2 cellular contexts compared by ENCODE assay signal in the genomic region with DNA sequence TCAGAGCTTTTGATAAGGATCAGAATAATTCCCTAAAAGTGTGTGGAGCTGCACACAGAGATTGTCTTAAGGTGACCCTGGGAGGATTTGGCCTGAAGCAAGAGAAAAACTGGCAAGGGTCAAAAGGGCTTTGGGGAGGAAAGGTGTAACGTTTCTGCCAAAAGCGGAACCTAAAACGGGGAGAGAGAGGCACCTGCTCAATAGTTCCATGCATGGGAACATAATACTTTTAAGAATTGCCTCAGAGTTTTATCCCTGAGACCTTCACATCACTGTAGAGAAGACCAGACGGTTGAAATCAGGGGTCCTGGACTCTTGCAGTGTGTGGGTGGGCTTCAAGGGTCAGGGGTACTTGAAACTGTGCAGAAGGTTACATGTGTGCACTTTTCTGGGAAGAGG.
TF ChIP-seq lines count a peak whose summit lies in the region.

No MANE protein-coding gene starts in this region.

TF ChIP-seq in GM23338, 12 proteins besides CTCF, POLR2A, EP300 and RAD21:
- TF ChIP-seq JUNB (IDR thresholded peaks at IDR 0.05; ENCODE audit: unreplicated experiment): no peak
- TF ChIP-seq ZNF331 (CRISPR knock-in tag; IDR thresholded peaks at IDR 0.05; ENCODE audit: low read depth): no peak
- TF ChIP-seq ZNF114 (CRISPR knock-in tag; IDR thresholded peaks at IDR 0.05): no peak
- no peak for TF ChIP-seq NANOG (IDR thresholded peaks at IDR 0.05; ENCODE audit: borderline replicate concordance)
- no peak for TF ChIP-seq CREB1 (CRISPR knock-in tag; IDR thresholded peaks at IDR 0.05; ENCODE audit: low read depth)
- no peak for TF ChIP-seq STAT1 (IDR thresholded peaks at IDR 0.05; ENCODE audit: unreplicated experiment)
- no peak for TF ChIP-seq POLR2AphosphoS5 (IDR thresholded peaks at IDR 0.05; ENCODE audit: low read depth)
- TF ChIP-seq, protein P1, sequence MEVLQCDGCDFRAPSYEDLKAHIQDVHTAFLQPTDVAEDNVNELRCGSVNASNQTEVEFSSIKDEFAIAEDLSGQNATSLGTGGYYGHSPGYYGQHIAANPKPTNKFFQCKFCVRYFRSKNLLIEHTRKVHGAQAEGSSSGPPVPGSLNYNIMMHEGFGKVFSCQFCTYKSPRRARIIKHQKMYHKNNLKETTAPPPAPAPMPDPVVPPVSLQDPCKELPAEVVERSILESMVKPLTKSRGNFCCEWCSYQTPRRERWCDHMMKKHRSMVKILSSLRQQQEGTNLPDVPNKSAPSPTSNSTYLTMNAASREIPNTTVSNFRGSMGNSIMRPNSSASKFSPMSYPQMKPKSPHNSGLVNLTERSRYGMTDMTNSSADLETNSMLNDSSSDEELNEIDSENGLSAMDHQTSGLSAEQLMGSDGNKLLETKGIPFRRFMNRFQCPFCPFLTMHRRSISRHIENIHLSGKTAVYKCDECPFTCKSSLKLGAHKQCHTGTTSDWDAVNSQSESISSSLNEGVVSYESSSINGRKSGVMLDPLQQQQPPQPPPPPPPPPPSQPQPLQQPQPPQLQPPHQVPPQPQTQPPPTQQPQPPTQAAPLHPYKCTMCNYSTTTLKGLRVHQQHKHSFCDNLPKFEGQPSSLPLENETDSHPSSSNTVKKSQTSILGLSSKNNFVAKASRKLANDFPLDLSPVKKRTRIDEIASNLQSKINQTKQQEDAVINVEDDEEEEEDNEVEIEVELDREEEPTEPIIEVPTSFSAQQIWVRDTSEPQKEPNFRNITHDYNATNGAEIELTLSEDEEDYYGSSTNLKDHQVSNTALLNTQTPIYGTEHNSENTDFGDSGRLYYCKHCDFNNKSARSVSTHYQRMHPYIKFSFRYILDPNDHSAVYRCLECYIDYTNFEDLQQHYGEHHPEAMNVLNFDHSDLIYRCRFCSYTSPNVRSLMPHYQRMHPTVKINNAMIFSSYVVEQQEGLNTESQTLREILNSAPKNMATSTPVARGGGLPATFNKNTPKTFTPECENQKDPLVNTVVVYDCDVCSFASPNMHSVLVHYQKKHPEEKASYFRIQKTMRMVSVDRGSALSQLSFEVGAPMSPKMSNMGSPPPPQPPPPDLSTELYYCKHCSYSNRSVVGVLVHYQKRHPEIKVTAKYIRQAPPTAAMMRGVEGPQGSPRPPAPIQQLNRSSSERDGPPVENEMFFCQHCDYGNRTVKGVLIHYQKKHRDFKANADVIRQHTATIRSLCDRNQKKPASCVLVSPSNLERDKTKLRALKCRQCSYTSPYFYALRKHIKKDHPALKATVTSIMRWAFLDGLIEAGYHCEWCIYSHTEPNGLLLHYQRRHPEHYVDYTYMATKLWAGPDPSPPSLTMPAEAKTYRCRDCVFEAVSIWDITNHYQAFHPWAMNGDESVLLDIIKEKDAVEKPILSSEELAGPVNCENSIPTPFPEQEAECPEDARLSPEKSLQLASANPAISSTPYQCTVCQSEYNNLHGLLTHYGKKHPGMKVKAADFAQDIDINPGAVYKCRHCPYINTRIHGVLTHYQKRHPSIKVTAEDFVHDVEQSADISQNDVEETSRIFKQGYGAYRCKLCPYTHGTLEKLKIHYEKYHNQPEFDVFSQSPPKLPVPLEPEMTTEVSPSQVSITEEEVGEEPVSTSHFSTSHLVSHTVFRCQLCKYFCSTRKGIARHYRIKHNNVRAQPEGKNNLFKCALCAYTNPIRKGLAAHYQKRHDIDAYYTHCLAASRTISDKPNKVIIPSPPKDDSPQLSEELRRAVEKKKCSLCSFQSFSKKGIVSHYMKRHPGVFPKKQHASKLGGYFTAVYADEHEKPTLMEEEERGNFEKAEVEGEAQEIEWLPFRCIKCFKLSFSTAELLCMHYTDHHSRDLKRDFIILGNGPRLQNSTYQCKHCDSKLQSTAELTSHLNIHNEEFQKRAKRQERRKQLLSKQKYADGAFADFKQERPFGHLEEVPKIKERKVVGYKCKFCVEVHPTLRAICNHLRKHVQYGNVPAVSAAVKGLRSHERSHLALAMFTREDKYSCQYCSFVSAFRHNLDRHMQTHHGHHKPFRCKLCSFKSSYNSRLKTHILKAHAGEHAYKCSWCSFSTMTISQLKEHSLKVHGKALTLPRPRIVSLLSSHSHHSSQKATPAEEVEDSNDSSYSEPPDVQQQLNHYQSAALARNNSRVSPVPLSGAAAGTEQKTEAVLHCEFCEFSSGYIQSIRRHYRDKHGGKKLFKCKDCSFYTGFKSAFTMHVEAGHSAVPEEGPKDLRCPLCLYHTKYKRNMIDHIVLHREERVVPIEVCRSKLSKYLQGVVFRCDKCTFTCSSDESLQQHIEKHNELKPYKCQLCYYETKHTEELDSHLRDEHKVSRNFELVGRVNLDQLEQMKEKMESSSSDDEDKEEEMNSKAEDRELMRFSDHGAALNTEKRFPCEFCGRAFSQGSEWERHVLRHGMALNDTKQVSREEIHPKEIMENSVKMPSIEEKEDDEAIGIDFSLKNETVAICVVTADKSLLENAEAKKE (CRISPR knock-in tag; IDR thresholded peaks at IDR 0.05): no peak
TF ChIP-seq in GM23338: peak in this region for 0.

TF ChIP-seq in GM12878, 131 proteins besides CTCF, POLR2A, EP300 and RAD21:
- TF ChIP-seq PAX5 (IDR thresholded peaks at IDR 0.05; ENCODE audit: borderline replicate concordance, low read depth, low read length) (no peak), CBX5 (IDR thresholded peaks at IDR 0.05; ENCODE audit: low read depth) (no peak)
- TF ChIP-seq, protein P2, sequence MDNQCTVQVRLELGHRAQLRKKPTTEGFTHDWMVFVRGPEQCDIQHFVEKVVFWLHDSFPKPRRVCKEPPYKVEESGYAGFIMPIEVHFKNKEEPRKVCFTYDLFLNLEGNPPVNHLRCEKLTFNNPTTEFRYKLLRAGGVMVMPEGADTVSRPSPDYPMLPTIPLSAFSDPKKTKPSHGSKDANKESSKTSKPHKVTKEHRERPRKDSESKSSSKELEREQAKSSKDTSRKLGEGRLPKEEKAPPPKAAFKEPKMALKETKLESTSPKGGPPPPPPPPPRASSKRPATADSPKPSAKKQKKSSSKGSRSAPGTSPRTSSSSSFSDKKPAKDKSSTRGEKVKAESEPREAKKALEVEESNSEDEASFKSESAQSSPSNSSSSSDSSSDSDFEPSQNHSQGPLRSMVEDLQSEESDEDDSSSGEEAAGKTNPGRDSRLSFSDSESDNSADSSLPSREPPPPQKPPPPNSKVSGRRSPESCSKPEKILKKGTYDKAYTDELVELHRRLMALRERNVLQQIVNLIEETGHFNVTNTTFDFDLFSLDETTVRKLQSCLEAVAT (IDR thresholded peaks at IDR 0.05): no peak
